25 cellular contexts compared by ENCODE assay signal in the genomic region with DNA sequence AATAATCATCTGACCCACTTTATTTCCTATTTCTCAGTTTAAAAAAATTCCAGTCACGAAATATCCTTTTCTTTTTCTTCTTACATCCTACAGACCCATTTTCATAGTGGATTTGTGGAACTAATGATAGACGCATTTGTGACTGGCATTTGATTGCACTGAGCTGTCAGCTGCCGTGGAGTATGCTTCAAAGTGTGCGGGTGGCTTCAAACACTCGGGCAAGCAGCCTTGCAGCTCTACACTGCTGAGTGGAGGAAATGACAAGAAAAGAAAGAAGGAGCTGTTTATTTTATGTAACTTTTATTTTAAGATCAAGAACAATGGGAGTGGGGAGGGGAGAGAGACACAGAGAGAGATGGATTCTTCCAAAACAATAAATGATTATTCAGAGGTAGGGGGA.
"Had no signal": no experiment of that assay in that cellular context is flagged by ENCODE, and none has a peak within 500 bp of the region (broad histone marks: within the 10 kb centered on the region; RNA-seq: fewer than 3 reads in every experiment).

No MANE protein-coding gene starts in this region.

- H3K36me3 ChIP-seq: ascending aorta, brain microvascular endothelial cell, heart left ventricle had no signal

- H3K27ac ChIP-seq: ascending aorta, brain microvascular endothelial cell, heart left ventricle had no signal

- H3K4me3 ChIP-seq: ascending aorta, heart left ventricle had no signal

- FAIRE-seq: bronchial epithelial cell, colon, endometrium, frontal cortex had no signal

- H3K4me1 ChIP-seq: ascending aorta, heart left ventricle had no signal

- DNase-seq: activated CD4-positive, alpha-beta memory T cell treated with anti-CD3 and anti-CD28 coated beads for 36 hours; activated CD4-positive, alpha-beta T cell treated with anti-CD3 and anti-CD28 coated beads for 36 hours; activated CD4-positive, alpha-beta T cell treated with anti-CD3 and anti-CD28 coated beads, Interleukin-2, amount 10 ng/mL, durations not matched to agents 24 days and 14 days; activated CD4-positive, CD25-positive, alpha-beta regulatory T cell; activated CD4-positive, CD25-positive, alpha-beta regulatory T cell treated with anti-CD3 and anti-CD28 coated beads, Interleukin-2, amount 50 U/mL, for 72 hours; activated CD8-positive, alpha-beta memory T cell treated with anti-CD3 and anti-CD28 coated beads, Interleukin-2, amount 10 ng/mL, durations not matched to agents 7 days and 5 days; activated CD8-positive, alpha-beta memory T cell treated with anti-CD3 and anti-CD28 coated beads, Interleukin-2, amount 50 U/mL, for 4 hours; activated CD8-positive, alpha-beta T cell treated with anti-CD3 and anti-CD28 coated beads, Interleukin-2, amount 10 ng/mL, durations not matched to agents 7 days and 5 days; activated gamma-delta T cell; activated naive CD4-positive, alpha-beta T cell; activated naive CD4-positive, alpha-beta T cell treated with anti-CD3 and anti-CD28 coated beads, Interleukin-2, amount 10 ng/mL, durations not matched to agents 7 days and 5 days; activated naive CD8-positive, alpha-beta T cell treated with anti-CD3 and anti-CD28 coated beads, Interleukin-2, amount 10 ng/mL, durations not matched to agents 7 days and 5 days; activated T-cell treated with anti-CD3 and anti-CD28 coated beads, Interleukin-2, amount 50 U/mL, for 1 hour; activated T-cell treated with anti-CD3 and anti-CD28 coated beads, Interleukin-2, amount 50 U/mL, for 48 hours; cortex of kidney; effector CD8-positive, alpha-beta T cell; foreskin fibroblast; heart left ventricle; T-helper 2 cell had no signal

- H3K27me3 ChIP-seq: ascending aorta, brain microvascular endothelial cell, heart left ventricle had no signal
